In the genomic region with DNA sequence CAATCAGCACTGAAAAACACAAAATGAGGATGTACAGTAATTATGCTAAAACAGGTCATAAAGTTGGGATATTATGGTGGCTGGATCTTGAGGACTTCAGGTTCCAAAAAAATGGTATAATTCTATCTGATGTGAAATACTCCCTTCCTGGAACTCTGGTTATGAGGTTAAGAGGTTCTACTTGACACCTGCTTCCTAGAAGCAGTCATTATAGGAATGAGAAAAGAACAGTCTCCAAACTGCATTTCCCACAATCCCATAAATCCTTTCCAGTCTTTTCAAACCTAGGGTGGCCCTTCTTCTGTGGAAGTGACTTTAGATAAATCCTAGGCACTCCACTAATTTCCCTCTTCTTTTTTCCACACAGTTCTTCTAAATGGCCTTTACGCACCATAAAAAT, we compare ENCODE assay signal across 9 cellular contexts.
"Had no signal": no experiment of that assay in that cellular context is flagged by ENCODE, and none has a peak within 500 bp of the region (broad histone marks: within the 10 kb centered on the region; RNA-seq: fewer than 3 reads in every experiment).

No MANE protein-coding gene starts in this region.

- H3K4me3 ChIP-seq: GM23248, HAP-1, K562 had no signal

- H3K27ac Mint-ChIP-seq: HFFc6 had no signal

- H3K9me3 ChIP-seq: HAP-1 had no signal

- H3K9ac ChIP-seq: GM23248 had no signal

- ATAC-seq: HCT116, K562 had no signal

- H3K4me3 Mint-ChIP-seq: HFFc6 had no signal

- H3K4me1 ChIP-seq: HAP-1 had no signal

- H3K27ac ChIP-seq: GM23248 had no signal

- H3K36me3 ChIP-seq: HAP-1 had no signal

- H3K9me3 Mint-ChIP-seq: HFFc6 had no signal

- H2AFZ ChIP-seq: GM23248 had no signal

- DNase-seq: GM23248, GOT3, H7, HFFc6, IMR-90, KG1 had no signal
